In genomic region chr21:24823247-24823646, GRCh38 we compare ENCODE assay signal across 24 cellular contexts.
"Had no signal": no experiment of that assay in that cellular context is flagged by ENCODE, and none has a peak within 500 bp of the region (broad histone marks: within the 10 kb centered on the region; RNA-seq: fewer than 3 reads in every experiment).

No MANE protein-coding gene starts in this region.

- H3K9me3 ChIP-seq: left ventricle myocardium inferior, mucosa of descending colon, right atrium auricular region, right lobe of liver, tibial nerve, uterus had no signal

- H3K4me3 Mint-ChIP-seq: naive thymus-derived CD8-positive, alpha-beta T cell; nephron; neural crest cell; stimulated activated memory B cell treated with anti-CD40 and anti-IgM and Interleukin-4, amounts not matched to agents 10 μg/mL and 1 μg/mL and 100 μg/mL, for 72 hours; stimulated activated naive CD8-positive, alpha-beta T cell treated with anti-CD3 and anti-CD28 coated beads, Interleukin-15, amount 100 ng/mL, for 72 hours; type B pancreatic cell had no signal

- H3K27me3 Mint-ChIP-seq: naive thymus-derived CD8-positive, alpha-beta T cell; stimulated activated memory B cell treated with anti-CD40 and anti-IgM and Interleukin-4, amounts not matched to agents 10 μg/mL and 1 μg/mL and 100 μg/mL, for 72 hours; stimulated activated naive CD8-positive, alpha-beta T cell treated with anti-CD3 and anti-CD28 coated beads, Interleukin-15, amount 100 ng/mL, for 72 hours; type B pancreatic cell had no signal

- ATAC-seq: mucosa of descending colon; naive thymus-derived CD8-positive, alpha-beta T cell; right lobe of liver; stimulated activated memory B cell treated with anti-CD40 and anti-IgM and Interleukin-4, amounts not matched to agents 10 μg/mL and 1 μg/mL and 100 μg/mL, for 72 hours; stimulated activated naive CD8-positive, alpha-beta T cell treated with anti-CD3 and anti-CD28 coated beads, Interleukin-15, amount 100 ng/mL, for 72 hours had no signal

- H3K27ac Mint-ChIP-seq: naive thymus-derived CD8-positive, alpha-beta T cell; nephron; stimulated activated memory B cell treated with anti-CD40 and anti-IgM and Interleukin-4, amounts not matched to agents 10 μg/mL and 1 μg/mL and 100 μg/mL, for 72 hours; stimulated activated naive CD8-positive, alpha-beta T cell treated with anti-CD3 and anti-CD28 coated beads, Interleukin-15, amount 100 ng/mL, for 72 hours; type B pancreatic cell had no signal

- H3K36me3 ChIP-seq: left ventricle myocardium inferior, right atrium auricular region, right lobe of liver, tibial nerve, uterus had no signal

- H3K27ac ChIP-seq: left ventricle myocardium inferior, parathyroid adenoma, right atrium auricular region, right lobe of liver, tibial nerve, uterus had no signal

- H3K4me1 ChIP-seq: left ventricle myocardium inferior, parathyroid adenoma, right atrium auricular region, right lobe of liver, tibial nerve, uterus had no signal

- H3K27me3 ChIP-seq: right atrium auricular region, right lobe of liver, tibial nerve, uterus had no signal

- H3K79me2 ChIP-seq: parathyroid adenoma had no signal

- H3K4me3 ChIP-seq: left ventricle myocardium inferior, lung, mucosa of descending colon, right atrium auricular region, right lobe of liver, smooth muscle cell, tibial nerve, uterus had no signal

- H3K9me3 Mint-ChIP-seq: neural crest cell; stimulated activated memory B cell treated with anti-CD40 and anti-IgM and Interleukin-4, amounts not matched to agents 10 μg/mL and 1 μg/mL and 100 μg/mL, for 72 hours; stimulated activated naive CD8-positive, alpha-beta T cell treated with anti-CD3 and anti-CD28 coated beads, Interleukin-15, amount 100 ng/mL, for 72 hours; type B pancreatic cell had no signal

- H3K4me2 ChIP-seq: smooth muscle cell had no signal

- DNase-seq: islet precursor cell; left ventricle myocardium inferior; midbrain; mucosa of descending colon; naive thymus-derived CD8-positive, alpha-beta T cell; occipital lobe; right lobe of liver; stimulated activated CD4-positive, alpha-beta T cell treated with anti-CD3 and anti-CD28 coated beads, Interleukin-1b, Interleukin-23, amount 100 ng/mL, for 48 hours; stimulated activated CD4-positive, alpha-beta T cell treated with anti-CD3 and anti-CD28 coated beads, Interleukin-2, amount 100 ng/mL, for 48 hours; stimulated activated CD4-positive, alpha-beta T cell treated with anti-CD3 and anti-CD28 coated beads, Interleukin-4, amount 100 ng/mL, for 4 hours; stimulated activated CD8-positive, alpha-beta memory T cell treated with anti-CD3 and anti-CD28 coated beads, Interleukin-4, amount 100 ng/mL, for 48 hours; stimulated activated naive CD4-positive, alpha-beta T cell treated with Interleukin-2 at 50 U/mL for 16 hours; stimulated activated naive CD8-positive, alpha-beta T cell treated with anti-CD3 and anti-CD28 coated beads, Interleukin-15, amount 100 ng/mL, for 72 hours; substantia nigra; uterus had no signal

- H2AFZ ChIP-seq: parathyroid adenoma had no signal

- H3K36me3 Mint-ChIP-seq: naive thymus-derived CD8-positive, alpha-beta T cell; stimulated activated memory B cell treated with anti-CD40 and anti-IgM and Interleukin-4, amounts not matched to agents 10 μg/mL and 1 μg/mL and 100 μg/mL, for 72 hours; type B pancreatic cell had no signal

- H3K9ac ChIP-seq: parathyroid adenoma had no signal

- H3K4me1 Mint-ChIP-seq: naive thymus-derived CD8-positive, alpha-beta T cell; nephron; neural crest cell; stimulated activated memory B cell treated with anti-CD40 and anti-IgM and Interleukin-4, amounts not matched to agents 10 μg/mL and 1 μg/mL and 100 μg/mL, for 72 hours; stimulated activated naive CD8-positive, alpha-beta T cell treated with anti-CD3 and anti-CD28 coated beads, Interleukin-15, amount 100 ng/mL, for 72 hours had no signal
